In the genomic region with DNA sequence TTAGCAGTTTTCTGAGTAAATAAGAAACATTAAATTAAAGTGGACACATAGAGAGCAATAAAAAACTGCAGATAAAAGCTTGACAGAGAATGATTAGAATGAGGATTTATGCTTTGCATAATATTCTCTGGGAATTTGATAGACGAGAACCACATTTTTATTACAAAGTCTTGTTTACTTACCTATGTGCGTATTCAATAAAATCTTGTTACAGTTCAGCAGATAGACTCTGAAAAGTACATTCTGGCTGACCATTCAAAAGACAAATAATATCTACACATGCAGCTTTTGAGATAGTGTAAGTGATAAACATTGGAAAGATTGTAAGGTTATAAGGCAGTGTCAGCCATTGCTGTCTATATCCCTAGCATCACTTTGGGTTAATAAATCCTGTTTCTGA, we compare ENCODE assay signal across 26 cellular contexts.
"Had no signal": no experiment of that assay in that cellular context is flagged by ENCODE, and none has a peak within 500 bp of the region (broad histone marks: within the 10 kb centered on the region; RNA-seq: fewer than 3 reads in every experiment).

No MANE protein-coding gene starts in this region.

- H3K27me3 ChIP-seq: esophagus squamous epithelium, gastrocnemius medialis, heart right ventricle, left lung had no signal

- H3K27ac ChIP-seq: epithelial cell of prostate, esophagus squamous epithelium, gastrocnemius medialis, heart right ventricle, left lung, lower lobe of right lung had no signal

- H3K9me3 ChIP-seq: esophagus squamous epithelium, gastrocnemius medialis, heart right ventricle, left lung, lower lobe of right lung, mucosa of descending colon had no signal

- H3K4me3 ChIP-seq: esophagus squamous epithelium, gastrocnemius medialis, heart right ventricle, left lung, lower lobe of right lung, mucosa of descending colon had no signal

- H3K36me3 ChIP-seq: esophagus squamous epithelium, gastrocnemius medialis, heart right ventricle, left lung, lower lobe of right lung had no signal

- H3K4me1 ChIP-seq: esophagus squamous epithelium, gastrocnemius medialis, heart right ventricle, left lung, lower lobe of right lung had no signal

- DNase-seq: cortex of kidney; effector CD8-positive, alpha-beta T cell; effector memory CD8-positive, alpha-beta T cell; endodermal cell; erythroblast; esophagus squamous epithelium; foreskin fibroblast; foreskin melanocyte; gastrocnemius medialis; glutamatergic neuron; head of caudate nucleus; heart right ventricle; hippocampal formation; left cardiac atrium; left lung; left ventricle myocardium superior; lower lobe of right lung; mesenchymal stem cell; mucosa of descending colon; naive B cell; naive thymus-derived CD8-positive, alpha-beta T cell had no signal

- ATAC-seq: effector memory CD8-positive, alpha-beta T cell; esophagus mucosa; gastrocnemius medialis; heart right ventricle; left cardiac atrium; left lung; left ventricle myocardium superior; lower lobe of right lung; mucosa of descending colon; naive thymus-derived CD8-positive, alpha-beta T cell had no signal

- FAIRE-seq: endometrium, islet of Langerhans, keratinocyte had no signal
